Comparison of ENCODE assay signal across 19 cellular contexts in the genomic region with DNA sequence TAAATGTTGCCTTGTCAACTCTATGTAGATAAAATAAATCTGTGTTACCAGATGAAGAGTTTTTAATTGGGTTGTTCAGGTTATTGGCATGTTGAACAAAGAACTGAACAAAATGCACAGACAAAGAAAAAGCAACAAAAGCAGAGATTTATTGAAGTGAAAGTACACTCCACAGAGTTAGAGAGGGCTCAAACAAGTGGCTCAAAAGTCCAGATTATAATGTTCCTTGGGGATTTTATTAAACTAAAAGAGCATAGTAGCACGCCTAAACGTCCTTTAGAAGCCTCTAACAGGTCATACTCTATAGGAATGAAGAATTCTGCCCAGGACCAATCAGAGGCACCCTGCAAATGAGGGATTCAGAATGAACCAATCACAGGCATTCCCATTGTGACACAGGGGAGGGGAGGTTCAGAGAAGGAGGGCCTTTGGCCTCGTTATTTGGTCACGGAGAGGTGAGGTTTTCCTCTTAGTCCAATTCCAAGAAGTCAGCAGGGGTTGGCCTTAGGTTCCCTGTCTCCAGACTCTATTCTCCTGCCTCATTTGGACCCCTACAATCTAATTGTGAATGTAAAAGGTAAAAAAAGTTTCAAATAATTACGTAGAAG. TPM values are rescaled to one million over a fixed set of nuclear protein-coding genes. Genes with fewer than 3 reads are reported as not detected.
A peak's percentile ranks its signal among the peaks of the same experiment; 100 is the strongest.
DNase-seq lines count a peak whose midpoint lies in the region; ATAC-seq, FAIRE-seq and TF ChIP-seq lines count a peak whose summit lies in the region.
"Had no signal": no experiment of that assay in that cellular context is flagged by ENCODE, and none has a peak within 500 bp of the region (broad histone marks: within the 10 kb centered on the region; RNA-seq: fewer than 3 reads in every experiment).

No MANE protein-coding gene starts in this region.

- in situ Hi-C loops in HepG2 (cut with HindIII; ENCODE audit: extremely low pct_ligation_motif_present, low pct_unique_long_range_greater_than_20kb) (no loop called here), Panc1 (cut with HindIII; ENCODE audit: low pct_unique_long_range_greater_than_20kb, low sequenced_read_pairs) (no loop called here)

- H3K4me1 ChIP-seq in HepG2 (ENCODE audit: insufficient read depth, low read length) (no peaks in the 10 kb centered on the region), right lobe of liver (no peaks in the 10 kb centered on the region), Panc1 (ENCODE audit: control insufficient read depth, insufficient read depth, low read length) (no peaks in the 10 kb centered on the region)
- H3K4me1 ChIP-seq: BLaER1, HAP-1 had no signal

- H3K4me1 Mint-ChIP-seq in endothelial cell (ENCODE audit: unreplicated experiment) = no peaks in the 10 kb centered on the region

- no peak overlapping the region for H3K9ac ChIP-seq in HepG2 (ENCODE audit: insufficient read depth, low read depth, low read length)
- H3K9ac ChIP-seq: BLaER1 had no signal

- POLR2A ChIA-PET in HepG2 (lab: Yijun Ruan, JAX) (interaction anchor here (1.2 kb wide), 1 partner anchor 13 kb away, joined by 5 read pairs; a partner anchor contains a TSS), Panc1 (lab: Charles Lee) (interaction anchor here (0.7 to 0.9 kb wide), 2 partner anchors 10 to 146 kb away, joined by 3 to 4 read pairs; no protein-coding TSS in a partner anchor)

- no peak for FAIRE-seq in HepG2 (lab: Jason Lieb, UNC)
- FAIRE-seq in D721Med (lab: Jason Lieb, UNC) = no peak
- FAIRE-seq: GM12892, H54 had no signal

- WGBS in HepG2 (ENCODE audit: low lambda C conversion rate) = 81% methylated on average over 5 of the region's 5 CpGs
- 92% methylated on average over 4 of the region's 5 CpGs for WGBS in right lobe of liver (ENCODE audit: insufficient coverage, low coverage, low lambda C conversion rate, missing lambda C conversion rate)

- no peaks in the 10 kb centered on the region for H3K27me3 Mint-ChIP-seq in endothelial cell (ENCODE audit: unreplicated experiment)
- H3K27me3 Mint-ChIP-seq: B cell had no signal

- TF ChIP-seq EP300 in HepG2 (IDR thresholded peaks at IDR 0.05; ENCODE audit: low read depth in 2 of 2, low read length in 2 of 2) = no peak
- no peak for TF ChIP-seq EP300 in HepG2 (CRISPR knock-in tag; IDR thresholded peaks at IDR 0.05; ENCODE audit: borderline replicate concordance)

- TF ChIP-seq POLR2A in HepG2 (IDR thresholded peaks at IDR 0.05; ENCODE audit: insufficient read depth in 1 of 2, low read depth in 2 of 2, low read length in 2 of 2) = no peak
- TF ChIP-seq POLR2A in right lobe of liver (IDR thresholded peaks at IDR 0.05) = no peak

- H3K27ac ChIP-seq in HepG2 (ENCODE audit: extremely low read length, insufficient read depth, low read length) (no peak overlapping the region), right lobe of liver (no peak overlapping the region), Panc1 (ENCODE audit: low read length) (no peak overlapping the region)
- H3K27ac ChIP-seq: BLaER1, C4-2B had no signal

- peak overlapping the region; percentile 22 for H3K27ac Mint-ChIP-seq in endothelial cell (ENCODE audit: unreplicated experiment)
- H3K27ac Mint-ChIP-seq: B cell; CD4-positive, CD25-positive, alpha-beta regulatory T cell; CD8-positive, alpha-beta T cell; HFFc6 had no signal

- H3K27me3 ChIP-seq in HepG2 (ENCODE audit: control insufficient read depth in 1 of 2, insufficient read depth in 2 of 2, low read length in 2 of 2) = no peaks in the 10 kb centered on the region
- no peaks in the 10 kb centered on the region for H3K27me3 ChIP-seq in right lobe of liver
- H3K27me3 ChIP-seq in Panc1 (ENCODE audit: control insufficient read depth, insufficient read depth, low read length) = no peaks in the 10 kb centered on the region
- H3K27me3 ChIP-seq: BLaER1 had no signal

- CTCF ChIA-PET in HepG2 (lab: Yijun Ruan, JAX; ENCODE audit: low intra/inter-chr PET ratio, low total read pairs) (no interaction called here), Panc1 (lab: Charles Lee) (interaction anchor here (0.6 to 2.3 kb wide), 2 partner anchors 13 to 27 kb away, joined by 5 to 9 read pairs; a partner anchor contains a TSS)

- H3K9me3 ChIP-seq in HepG2 (ENCODE audit: low read length) (peaks cover 14% of the 10 kb centered on the region), right lobe of liver (peaks cover 0 to 8% (median 2%) of the 10 kb centered on the region in 4 donors), Panc1 (ENCODE audit: control insufficient read depth, insufficient read depth, low read depth, low read length) (peaks cover 63% of the 10 kb centered on the region)

- H3K4me2 ChIP-seq in HepG2 (ENCODE audit: low read depth, low read length) = no peak overlapping the region
- H3K4me2 ChIP-seq: BLaER1 had no signal

- BruUV-seq in HepG2 (replicated peaks; lab: Mats Ljungman, UMichigan) (no TSS peak), Panc1 (replicated peaks; lab: Mats Ljungman, UMichigan) (TSS peak; percentile 0)

- no peaks in the 10 kb centered on the region for H4K20me1 ChIP-seq in HepG2 (ENCODE audit: insufficient read depth, low read length)

- intact Hi-C loops in HepG2 (cut with micrococcal nuclease; ENCODE audit: unreplicated experiment) = no loop called here
- intact Hi-C loops in right lobe of liver (cut with DNase I) = no loop called here
- intact Hi-C loops in Panc1 (cut with micrococcal nuclease; ENCODE audit: unreplicated experiment) = no loop called here
- intact Hi-C loops in left colon (cut with DNase I, micrococcal nuclease) = no loop called here

- H3K4me3 ChIP-seq in HepG2 (replicated peaks in 1 of 3; ENCODE audit: insufficient read depth in 1 of 3, low read depth in 2 of 3, low read length in 3 of 3) (no peak overlapping the region), right lobe of liver (no peak overlapping the region), Panc1 (ENCODE audit: low read depth in 2 of 2, low read length in 2 of 2) (no peak overlapping the region)
- H3K4me3 ChIP-seq: BLaER1, HAP-1 had no signal

- no peak for TF ChIP-seq RAD21 in HepG2 (CRISPR knock-in tag; IDR thresholded peaks at IDR 0.05)

- peak overlapping the region; percentile 40 for H3K4me3 Mint-ChIP-seq in endothelial cell (ENCODE audit: unreplicated experiment)
- H3K4me3 Mint-ChIP-seq: B cell; CD4-positive, CD25-positive, alpha-beta regulatory T cell; CD8-positive, alpha-beta T cell; HFFc6 had no signal

- H3K9me3 Mint-ChIP-seq in endothelial cell (ENCODE audit: unreplicated experiment) = peaks cover 4% of the 10 kb centered on the region

- H3K36me3 ChIP-seq in HepG2 (replicated peaks in 1 of 2; ENCODE audit: control insufficient read depth in 1 of 2, insufficient read depth in 2 of 2, low read length in 2 of 2) = peaks cover 8 to 28% of the 10 kb centered on the region in 2 experiments
- peaks cover 0 to 39% (median 10%) of the 10 kb centered on the region in 4 donors for H3K36me3 ChIP-seq in right lobe of liver
- peaks cover 43% of the 10 kb centered on the region for H3K36me3 ChIP-seq in Panc1 (ENCODE audit: control insufficient read depth, insufficient read depth, low read length)

- H3K79me2 ChIP-seq in HepG2 (ENCODE audit: insufficient read depth, low read length) = peaks cover 9% of the 10 kb centered on the region

- TF ChIP-seq CTCF in HepG2 (CRISPR knock-in tag; IDR thresholded peaks at IDR 0.05) (no peak), right lobe of liver (IDR thresholded peaks at IDR 0.05) (no peak), Panc1 (IDR thresholded peaks at IDR 0.05) (no peak), endothelial cell (IDR thresholded peaks at IDR 0.05; ENCODE audit: unreplicated experiment) (no peak), D721Med (IDR thresholded peaks at IDR 0.05; ENCODE audit: insufficient read depth, missing control alignments) (no peak)

- no peak overlapping the region for H2AFZ ChIP-seq in HepG2 (ENCODE audit: low read length)

- no peak for DNase-seq in HepG2 (ENCODE audit: low spot score)
- DNase-seq in right lobe of liver = no peak
- DNase-seq in Panc1 (ENCODE audit: low read depth, low spot score) = no peak
- DNase-seq in endothelial cell (ENCODE audit: low spot score) = no peak
- no peak for DNase-seq in D721Med (ENCODE audit: insufficient read length, low spot score)
- DNase-seq in left colon = no peak
- DNase-seq: CD4-positive, CD25-positive, alpha-beta regulatory T cell; CD8-positive, alpha-beta T cell; DMS153; DND-41; GOT3; HFFc6 had no signal

- ATAC-seq in HepG2 (no peak), right lobe of liver (no peak), Panc1 (peak; percentile 20), left colon (no peak)
- ATAC-seq: CD8-positive, alpha-beta T cell had no signal

- H3K36me3 Mint-ChIP-seq in endothelial cell (ENCODE audit: low read depth, unreplicated experiment) = peaks cover 32% of the 10 kb centered on the region

RNA-seq across cellular contexts. Expression of a gene that starts 12.8 kb away (rescaled TPM):
- total RNA-seq in HepG2 (2016; rRNA removed; fragmentation: Illumina TruSeq; extraction: Trizol) (160 and 194 TPM in 2 replicates), right lobe of liver (100 to 1,000 TPM in 1 of 6 experiments, 10 to 100 TPM in 5; 40.0 to 106 (median 52.5) TPM), Panc1 (2021; ENCODE audit: unreplicated experiment) (2,386 TPM), endothelial cell (ENCODE audit: unreplicated experiment) (101 TPM), left colon (10 to 100 TPM; 71.7 to 83.1 TPM)
- 22.9 and 24.6 TPM in 2 replicates for total RNA-seq in HepG2 (2016; cell fraction: cytosol; rRNA removed; fragmentation: Illumina TruSeq; extraction: Trizol; ENCODE audit: low read depth)
- 157 and 198 TPM in 2 replicates for total RNA-seq in HepG2 (2016; cell fraction: insoluble cytoplasmic fraction; rRNA removed; fragmentation: Illumina TruSeq; extraction: Trizol)
- 34.1 and 34.4 TPM in 2 replicates for total RNA-seq in HepG2 (2016; cell fraction: membrane; rRNA removed; fragmentation: Illumina TruSeq; extraction: Trizol)
- 67.9 and 75.8 TPM in 2 replicates for total RNA-seq in HepG2 (2016; cell fraction: nucleus; rRNA removed; fragmentation: Illumina TruSeq; extraction: Trizol)
- 49.9 and 62.6 TPM in 2 replicates for polyA plus RNA-seq in HepG2 (2011; rRNA removed)
- polyA plus RNA-seq in HepG2 (2011; cell fraction: cytosol; rRNA removed) = 45.6 and 54.0 TPM in 2 replicates
- 95.1 and 104 TPM in 2 replicates for polyA plus RNA-seq in HepG2 (2011; cell fraction: nucleus; rRNA removed)
- 67.0 and 85.8 TPM in 2 replicates for polyA plus RNA-seq in HepG2 (2012)
- 22.3 and 25.6 TPM in 2 replicates for polyA plus RNA-seq in HepG2 (2016; cell fraction: cytosol; fragmentation: Illumina TruSeq; extraction: Trizol; ENCODE audit: low read depth)
- 207 and 220 TPM in 2 replicates for polyA plus RNA-seq in HepG2 (2016; cell fraction: insoluble cytoplasmic fraction; fragmentation: Illumina TruSeq; extraction: Trizol; ENCODE audit: low read depth)
- 26.5 and 31.5 TPM in 2 replicates for polyA plus RNA-seq in HepG2 (2016; cell fraction: membrane; fragmentation: Illumina TruSeq; extraction: Trizol; ENCODE audit: low read depth)
- 112 and 115 TPM in 2 replicates for polyA plus RNA-seq in HepG2 (2016; cell fraction: nucleus; fragmentation: Illumina TruSeq; extraction: Trizol; ENCODE audit: insufficient read depth, low read depth)
- polyA minus RNA-seq in HepG2 (2011; rRNA and poly(A)+ RNA removed; ENCODE audit: low replicate concordance) = 51.8 and 59.0 TPM in 2 replicates
- polyA minus RNA-seq in HepG2 (2011; cell fraction: cytosol; rRNA and poly(A)+ RNA removed) = 28.8 and 34.9 TPM in 2 replicates
- polyA minus RNA-seq in HepG2 (2011; cell fraction: nucleus; rRNA and poly(A)+ RNA removed) = 20.9 and 24.9 TPM in 2 replicates
- polyA plus RNA-seq in Panc1 (2012; ENCODE audit: insufficient read length) = 3,964 TPM

RNA-seq across cellular contexts. Expression of a gene that starts 13.1 kb away (rescaled TPM):
- total RNA-seq in HepG2 (2016; rRNA removed; fragmentation: Illumina TruSeq; extraction: Trizol) = 4.1 and 6.0 TPM in 2 replicates
- 0.18 and 0.20 TPM in 2 replicates for total RNA-seq in HepG2 (2016; cell fraction: cytosol; rRNA removed; fragmentation: Illumina TruSeq; extraction: Trizol; ENCODE audit: low read depth)
- total RNA-seq in HepG2 (2016; cell fraction: insoluble cytoplasmic fraction; rRNA removed; fragmentation: Illumina TruSeq; extraction: Trizol) = 4.6 and 6.1 TPM in 2 replicates
- total RNA-seq in HepG2 (2016; cell fraction: membrane; rRNA removed; fragmentation: Illumina TruSeq; extraction: Trizol) = 1.4 and 2.4 TPM in 2 replicates
- total RNA-seq in HepG2 (2016; cell fraction: nucleus; rRNA removed; fragmentation: Illumina TruSeq; extraction: Trizol) = 6.4 and 7.1 TPM in 2 replicates
- 2.2 and 2.5 TPM in 2 replicates for polyA plus RNA-seq in HepG2 (2011; rRNA removed)
- polyA plus RNA-seq in HepG2 (2011; cell fraction: cytosol; rRNA removed) = 0.74 and 1.4 TPM in 2 replicates
- 2.0 and 2.9 TPM in 2 replicates for polyA plus RNA-seq in HepG2 (2011; cell fraction: nucleus; rRNA removed)
- polyA plus RNA-seq in HepG2 (2012) = 1.3 and 2.1 TPM in 2 replicates
- 0.05 and 0.28 TPM in 2 replicates for polyA plus RNA-seq in HepG2 (2016; cell fraction: cytosol; fragmentation: Illumina TruSeq; extraction: Trizol; ENCODE audit: low read depth)
- polyA plus RNA-seq in HepG2 (2016; cell fraction: insoluble cytoplasmic fraction; fragmentation: Illumina TruSeq; extraction: Trizol; ENCODE audit: low read depth) = 2.7 and 2.8 TPM in 2 replicates
- 0.25 and 0.58 TPM in 2 replicates for polyA plus RNA-seq in HepG2 (2016; cell fraction: membrane; fragmentation: Illumina TruSeq; extraction: Trizol; ENCODE audit: low read depth)
- 6.0 and 6.4 TPM in 2 replicates for polyA plus RNA-seq in HepG2 (2016; cell fraction: nucleus; fragmentation: Illumina TruSeq; extraction: Trizol; ENCODE audit: insufficient read depth, low read depth)
- polyA minus RNA-seq in HepG2 (2011; rRNA and poly(A)+ RNA removed; ENCODE audit: low replicate concordance) = 4.0 and 5.1 TPM in 2 replicates
- 1.8 and 2.4 TPM in 2 replicates for polyA minus RNA-seq in HepG2 (2011; cell fraction: cytosol; rRNA and poly(A)+ RNA removed)
- polyA minus RNA-seq in HepG2 (2011; cell fraction: nucleus; rRNA and poly(A)+ RNA removed) = 14.5 and 15.5 TPM in 2 replicates
- 1 to 10 TPM; 1.5 to 5.4 (median 3.5) TPM for total RNA-seq in right lobe of liver
- total RNA-seq in Panc1 (2021; ENCODE audit: unreplicated experiment) = 68.4 TPM
- 17.2 TPM for polyA plus RNA-seq in Panc1 (2012; ENCODE audit: insufficient read length)
- total RNA-seq in endothelial cell (ENCODE audit: unreplicated experiment) = 4.0 TPM
- total RNA-seq in left colon = 1 to 10 TPM; 2.0 to 3.0 TPM

RNA-seq across cellular contexts. Expression of a gene that starts 49.4 kb away (rescaled TPM):
- 7.0 and 7.2 TPM in 2 replicates for total RNA-seq in HepG2 (2016; rRNA removed; fragmentation: Illumina TruSeq; extraction: Trizol)
- 1.8 and 1.9 TPM in 2 replicates for total RNA-seq in HepG2 (2016; cell fraction: cytosol; rRNA removed; fragmentation: Illumina TruSeq; extraction: Trizol; ENCODE audit: low read depth)
- 4.6 and 6.9 TPM in 2 replicates for total RNA-seq in HepG2 (2016; cell fraction: insoluble cytoplasmic fraction; rRNA removed; fragmentation: Illumina TruSeq; extraction: Trizol)
- 2.4 and 3.0 TPM in 2 replicates for total RNA-seq in HepG2 (2016; cell fraction: membrane; rRNA removed; fragmentation: Illumina TruSeq; extraction: Trizol)
- 8.3 and 8.8 TPM in 2 replicates for total RNA-seq in HepG2 (2016; cell fraction: nucleus; rRNA removed; fragmentation: Illumina TruSeq; extraction: Trizol)
- polyA plus RNA-seq in HepG2 (2011; rRNA removed) = 1.3 and 2.4 TPM in 2 replicates
- polyA plus RNA-seq in HepG2 (2011; cell fraction: cytosol; rRNA removed) = 1.5 and 2.4 TPM in 2 replicates
- polyA plus RNA-seq in HepG2 (2011; cell fraction: nucleus; rRNA removed) = 5.0 and 8.4 TPM in 2 replicates
- 3.0 and 7.8 TPM in 2 replicates for polyA plus RNA-seq in HepG2 (2012)
- 0.46 and 0.49 TPM in 2 replicates for polyA plus RNA-seq in HepG2 (2016; cell fraction: cytosol; fragmentation: Illumina TruSeq; extraction: Trizol; ENCODE audit: low read depth)
- 4.1 and 5.1 TPM in 2 replicates for polyA plus RNA-seq in HepG2 (2016; cell fraction: insoluble cytoplasmic fraction; fragmentation: Illumina TruSeq; extraction: Trizol; ENCODE audit: low read depth)
- 0.69 and 0.85 TPM in 2 replicates for polyA plus RNA-seq in HepG2 (2016; cell fraction: membrane; fragmentation: Illumina TruSeq; extraction: Trizol; ENCODE audit: low read depth)
- polyA plus RNA-seq in HepG2 (2016; cell fraction: nucleus; fragmentation: Illumina TruSeq; extraction: Trizol; ENCODE audit: insufficient read depth, low read depth) = 7.5 and 8.1 TPM in 2 replicates
- polyA minus RNA-seq in HepG2 (2011; rRNA and poly(A)+ RNA removed; ENCODE audit: low replicate concordance) = 0.49 and 29.4 TPM in 2 replicates
- polyA minus RNA-seq in HepG2 (2011; cell fraction: cytosol; rRNA and poly(A)+ RNA removed) = 4.5 and 5.8 TPM in 2 replicates
- polyA minus RNA-seq in HepG2 (2011; cell fraction: nucleus; rRNA and poly(A)+ RNA removed) = 8.8 and 9.8 TPM in 2 replicates
- total RNA-seq in right lobe of liver = 10 to 100 TPM in 1 of 6 experiments, 1 to 10 TPM in 5; 3.8 to 31.6 (median 3.9) TPM
- total RNA-seq in Panc1 (2021; ENCODE audit: unreplicated experiment) = 6.4 TPM
- polyA plus RNA-seq in Panc1 (2012; ENCODE audit: insufficient read length) = 6.9 TPM
- 1.8 TPM for total RNA-seq in endothelial cell (ENCODE audit: unreplicated experiment)
- total RNA-seq in left colon = 1,000 to 10,000 TPM; 6,411 to 6,996 TPM
- total RNA-seq: A172 had no signal

Comparison
In these comparisons a context has a peak if more than half of its experiments do, and no peak if none do; other contexts are left out.
1. RNA of a gene that starts 12.8 kb away (total RNA-seq): 2,386 TPM in Panc1 (single experiment); 22.9 to 198 TPM in HepG2, 101 TPM in endothelial cell (single experiment), 71.7 to 83.1 TPM in left colon and 40.0 to 106 TPM in right lobe of liver; every median in the first group is over 10 times any median in the second.
2. RNA of a gene that starts 49.4 kb away (total RNA-seq): 6,411 to 6,996 TPM in left colon; 1.8 to 8.8 TPM in HepG2, 6.4 TPM in Panc1 (single experiment), 3.8 to 31.6 TPM in right lobe of liver and 1.8 TPM in endothelial cell (single experiment); every median in the first group is over 100 times any median in the second.